13 cellular contexts compared by ENCODE assay signal in the genomic region with DNA sequence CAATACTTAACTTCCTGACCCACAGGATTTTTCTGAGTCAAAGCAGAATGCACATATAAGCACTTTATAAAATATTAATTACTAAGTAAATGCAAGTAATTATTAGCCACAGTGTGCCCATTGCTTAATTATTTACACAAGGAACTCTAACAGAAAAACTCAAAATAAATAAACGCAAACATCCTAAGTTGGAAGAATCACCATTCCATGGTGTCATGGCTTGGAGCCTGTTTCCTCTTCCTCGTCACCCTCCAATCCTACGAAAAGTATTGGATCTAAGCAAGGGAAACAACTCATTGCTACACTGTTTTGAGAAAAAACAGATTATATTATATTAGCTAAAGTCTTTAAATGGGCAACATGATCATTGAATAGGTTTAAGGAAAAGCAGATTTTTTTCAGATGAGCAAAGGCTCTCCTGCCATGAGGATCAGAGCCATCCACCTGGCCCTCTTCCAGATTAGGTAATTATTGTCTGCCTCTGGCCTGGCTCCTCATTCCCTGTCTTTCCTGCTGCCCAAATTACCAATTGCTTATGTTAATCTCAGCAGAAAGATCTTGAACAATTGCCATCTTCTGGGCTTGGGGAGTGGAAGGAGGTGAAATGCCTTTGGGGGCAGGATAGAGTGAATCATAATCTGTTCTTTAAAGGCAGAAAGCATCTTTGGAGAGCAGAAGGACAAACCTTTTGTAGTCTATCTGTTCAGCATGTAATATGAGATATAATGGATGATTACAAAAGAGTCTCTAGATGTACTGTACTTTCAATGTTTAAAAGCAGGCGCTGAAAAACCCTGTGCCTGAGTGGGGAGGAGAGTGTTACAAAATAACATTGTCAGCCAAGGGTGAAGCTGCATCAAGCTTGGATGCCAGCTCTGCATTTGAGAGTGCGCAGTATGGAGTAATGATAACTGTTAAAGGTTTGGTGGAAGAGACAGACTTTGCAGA.
A peak's percentile ranks its signal among the peaks of the same experiment; 100 is the strongest.
DNase-seq lines count a peak whose midpoint lies in the region; ATAC-seq, FAIRE-seq and TF ChIP-seq lines count a peak whose summit lies in the region.
"Had no signal": no experiment of that assay in that cellular context is flagged by ENCODE, and none has a peak within 500 bp of the region (broad histone marks: within the 10 kb centered on the region; RNA-seq: fewer than 3 reads in every experiment).

No MANE protein-coding gene starts in this region.

- 33% methylated on average over 5 of the region's 5 CpGs for WGBS in A549 (ENCODE audit: missing lambda C conversion rate)

- H4K20me1 ChIP-seq in fibroblast of lung (ENCODE audit: control insufficient read depth, extremely low read depth, insufficient read depth, low read length), result no peaks in the 10 kb centered on the region

- no peak overlapping the region for H3K4me3 Mint-ChIP-seq in CD4-positive, alpha-beta T cell
- H3K4me3 Mint-ChIP-seq: B cell had no signal

- no peak for TF ChIP-seq RAD21 in A549 (conservative IDR thresholded peaks at IDR 0.05 in 1 of 2, IDR thresholded peaks at IDR 0.05 in 1 of 2)

- peak overlapping the region; percentile 65 to 75 for H3K27ac ChIP-seq in A549
- no peak overlapping the region for H3K27ac ChIP-seq in fibroblast of lung (ENCODE audit: insufficient read depth, low read length)
- no peak overlapping the region for H3K27ac ChIP-seq in CD4-positive, alpha-beta T cell (ENCODE audit: low read depth, low read length)

- no peaks in the 10 kb centered on the region for H3K27me3 Mint-ChIP-seq in CD4-positive, alpha-beta T cell
- H3K27me3 Mint-ChIP-seq: B cell had no signal

- peak overlapping the region; percentile 58 for H3K4me2 ChIP-seq in A549
- H3K4me2 ChIP-seq in fibroblast of lung (ENCODE audit: extremely low read depth, insufficient read depth, low read length), result no peak overlapping the region

- H3K36me3 Mint-ChIP-seq in CD4-positive, alpha-beta T cell (ENCODE audit: low read depth), result no peaks in the 10 kb centered on the region

- no peaks in the 10 kb centered on the region for H3K4me1 Mint-ChIP-seq in CD4-positive, alpha-beta T cell (ENCODE audit: low read depth)
- H3K4me1 Mint-ChIP-seq: B cell had no signal

- POLR2A ChIA-PET in A549 (lab: Yijun Ruan, JAX), result no interaction called here
- POLR2A ChIA-PET in CD4-positive, alpha-beta T cell (lab: Charles Lee), result interaction anchor here (0.7 kb wide), 1 partner anchor 121 kb away, joined by 3 read pairs; a partner anchor contains a TSS

- H3K9me3 ChIP-seq in A549 (no peaks in the 10 kb centered on the region), fibroblast of lung (ENCODE audit: control insufficient read depth, insufficient read depth, low read depth, low read length) (no peaks in the 10 kb centered on the region)
- no peaks in the 10 kb centered on the region for H3K9me3 ChIP-seq in CD4-positive, alpha-beta T cell (ENCODE audit: control insufficient read depth, low read length)

- no peaks in the 10 kb centered on the region for H3K9me3 Mint-ChIP-seq in CD4-positive, alpha-beta T cell

- intact Hi-C loops in CD4-positive, alpha-beta T cell (cut with DNase I, micrococcal nuclease), result no loop called here

- no peak overlapping the region for H2AFZ ChIP-seq in fibroblast of lung (ENCODE audit: low read length)

- no peaks in the 10 kb centered on the region for H3K36me3 ChIP-seq in fibroblast of lung (ENCODE audit: control insufficient read depth, insufficient read depth, low read length)

- ATAC-seq in A549 (peak; percentile 70 to 77), HG03432 (IDR thresholded peaks at IDR 0.05; ENCODE audit: unreplicated experiment) (no peak), GM21619 (IDR thresholded peaks at IDR 0.05; ENCODE audit: unreplicated experiment) (no peak)
- no peak for ATAC-seq in CD4-positive, alpha-beta T cell (ENCODE audit: poor library complexity)

- TF ChIP-seq EP300 in A549 (IDR thresholded peaks at IDR 0.05), result no peak; a peak in 1 of 5 replicates

- TF ChIP-seq CTCF in A549 (IDR thresholded peaks at IDR 0.05), result no peak
- no peak for TF ChIP-seq CTCF in fibroblast of lung (conservative IDR thresholded peaks at IDR 0.05 in 1 of 2, IDR thresholded peaks at IDR 0.05 in 1 of 2; ENCODE audit: low read depth in 1 of 2, low read length in 2 of 2)
- no peak for TF ChIP-seq CTCF in CD4-positive, alpha-beta T cell (IDR thresholded peaks at IDR 0.05)

- 0 out of 3 replicates have a peak overlapping the region, but pooled peaks have one; percentile 5 for H3K4me3 ChIP-seq in A549
- H3K4me3 ChIP-seq in fibroblast of lung (replicated peaks in 1 of 4; ENCODE audit: control extremely low read depth in 1 of 4, insufficient read depth in 1 of 4, low read depth in 3 of 4, low read length in 4 of 4), result no peak overlapping the region
- H3K4me3 ChIP-seq: skin epidermis had no signal

- DNase-seq in A549 (ENCODE audit: low read depth in 1 of 2, low spot score in 1 of 2) (peak in 1 of 2 experiments; percentile 58), HK-2 (ENCODE audit: unreplicated experiment) (peak; percentile 22), NCI-H82 (lab: John Stamatoyannopoulos, UW) (peak; percentile 74), fibroblast of lung (ENCODE audit: low read depth in 2 of 2) (peak; percentile 41 to 42), erythroblast (lab: John Stamatoyannopoulos, UW) (no peak)
- DNase-seq in CD4-positive, alpha-beta T cell, result no peak
- DNase-seq: activated naive CD4-positive, alpha-beta T cell treated with Interleukin-2 at 50 U/mL for 16 hours; hypothalamus; MM.1S had no signal

- H3K79me2 ChIP-seq in fibroblast of lung (ENCODE audit: control insufficient read depth, insufficient read depth, low read length), result no peaks in the 10 kb centered on the region

- no peak overlapping the region for H3K9ac ChIP-seq in fibroblast of lung (ENCODE audit: insufficient read depth, low read length)

- CTCF ChIA-PET in A549 (lab: Yijun Ruan, JAX), result no interaction called here
- CTCF ChIA-PET in CD4-positive, alpha-beta T cell (lab: Charles Lee), result interaction anchor here (1.2 kb wide), 1 partner anchor 248 kb away, joined by 3 read pairs; no protein-coding TSS in a partner anchor

- H3K27me3 ChIP-seq in fibroblast of lung (ENCODE audit: control insufficient read depth, insufficient read depth, low read length), result no peaks in the 10 kb centered on the region
- H3K27me3 ChIP-seq in CD4-positive, alpha-beta T cell (ENCODE audit: control insufficient read depth, insufficient read depth, low read length), result no peaks in the 10 kb centered on the region

- peaks cover 23% of the 10 kb centered on the region for H3K4me1 ChIP-seq in A549
- no peaks in the 10 kb centered on the region for H3K4me1 ChIP-seq in fibroblast of lung (ENCODE audit: control insufficient read depth, extremely low read depth, insufficient read depth, low read length)

- peak; percentile 23 for FAIRE-seq in A549 (lab: Jason Lieb, UNC)

- no peak overlapping the region for H3K27ac Mint-ChIP-seq in CD4-positive, alpha-beta T cell
- H3K27ac Mint-ChIP-seq: B cell had no signal

- TF ChIP-seq POLR2A in A549 (IDR thresholded peaks at IDR 0.05; ENCODE audit: low read length) (no peak), erythroblast (IDR thresholded peaks at IDR 0.05; ENCODE audit: low read length) (no peak)

TF ChIP-seq in A549, 52 proteins besides CTCF, POLR2A, EP300 and RAD21:
- no peak for TF ChIP-seq RCOR1 (IDR thresholded peaks at IDR 0.05; ENCODE audit: low read depth, low read length)
- peak; percentile 35 to 43; a peak in 2 of 4 replicates for TF ChIP-seq CEBPB (IDR thresholded peaks at IDR 0.05)

Comparison
In these comparisons a context has a peak if more than half of its experiments do, and no peak if none do; other contexts are left out.
1. ATAC-seq: peak in A549 (2 of 2); none in CD4-positive, alpha-beta T cell (single experiment), HG03432 (single experiment) and GM21619 (single experiment).
2. DNase-seq: peak in HK-2 (single experiment), NCI-H82 (single experiment) and fibroblast of lung (2 of 2); none in CD4-positive, alpha-beta T cell (0 of 10) and erythroblast (0 of 2).
3. H3K27ac ChIP-seq: peak in A549 (2 of 2); none in fibroblast of lung (single experiment) and CD4-positive, alpha-beta T cell (single experiment).